Comparison of ENCODE assay signal across 3 cellular contexts in the genomic region with DNA sequence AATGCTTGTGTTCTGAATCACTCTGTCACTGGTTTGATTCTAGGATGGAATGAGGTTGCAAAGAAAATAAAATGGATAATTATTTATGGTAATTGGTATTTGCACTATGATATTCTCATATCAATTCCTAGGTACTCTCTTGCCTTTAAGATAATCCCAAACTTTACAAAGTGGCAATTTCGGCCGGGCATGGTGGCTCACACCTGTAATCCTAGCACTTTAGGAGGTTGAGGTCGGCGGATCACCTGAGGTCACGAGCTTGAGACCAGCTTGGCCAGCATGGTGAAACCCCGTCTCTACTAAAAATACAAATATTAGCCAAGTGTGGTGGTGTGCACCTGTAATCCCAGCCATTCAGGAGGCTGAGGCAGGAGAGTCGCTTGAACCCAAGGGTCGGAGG.
"Had no signal": no experiment of that assay in that cellular context is flagged by ENCODE, and none has a peak within 500 bp of the region (broad histone marks: within the 10 kb centered on the region; RNA-seq: fewer than 3 reads in every experiment).

No MANE protein-coding gene starts in this region.

- H3K4me3 ChIP-seq: GM12878 had no signal

- ATAC-seq: GM12878 had no signal

- DNase-seq: GDM1, GF-D8 had no signal
